ENCODE assay signal across 10 cellular contexts in the genomic region with DNA sequence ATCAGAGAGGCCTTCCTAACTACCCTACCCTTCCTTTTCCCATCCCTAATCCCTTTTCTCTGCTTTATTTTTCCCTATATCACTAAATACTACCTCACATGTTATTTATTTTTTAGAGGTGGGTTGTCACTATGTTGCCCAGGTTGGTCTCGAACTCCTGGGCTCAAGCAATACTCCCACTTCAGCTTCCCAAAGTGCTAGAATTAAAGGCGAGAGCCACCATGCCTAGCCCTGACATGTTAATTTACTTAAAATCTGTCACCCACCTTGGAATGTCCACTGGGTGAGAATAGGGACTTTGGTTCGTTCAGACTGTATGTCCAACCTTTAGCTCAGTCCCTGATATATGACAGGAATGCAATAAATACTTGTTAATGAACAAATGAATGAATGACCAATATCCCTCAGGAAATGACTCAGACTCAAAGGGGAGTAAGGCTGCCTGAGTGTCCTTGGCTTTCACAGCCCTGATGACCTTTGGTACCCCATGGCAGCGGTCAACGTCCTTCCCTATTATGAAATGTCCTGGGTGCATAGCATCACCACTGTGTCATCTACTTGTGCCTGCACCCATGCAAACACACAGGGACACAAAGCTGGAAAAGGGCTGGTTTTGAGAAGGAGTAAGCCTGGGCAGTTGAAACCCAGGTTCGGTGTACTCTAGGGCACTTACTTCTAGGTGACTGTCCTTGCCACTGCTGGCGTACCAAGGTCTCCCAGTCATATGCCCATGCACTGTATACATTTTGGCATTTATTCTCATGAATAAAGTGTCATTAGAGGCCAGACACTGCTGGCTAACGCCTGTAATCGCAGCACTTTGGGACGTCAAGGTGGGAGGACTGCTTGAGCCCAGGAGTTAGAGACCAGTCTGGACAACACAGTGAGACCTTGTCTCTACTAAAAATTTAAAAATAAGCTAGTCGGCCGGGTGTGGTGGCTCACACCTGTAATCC. TPM values are rescaled to one million over a fixed set of nuclear protein-coding genes. Genes with fewer than 3 reads are reported as not detected.
DNase-seq lines count a peak whose midpoint lies in the region; ATAC-seq and TF ChIP-seq lines count a peak whose summit lies in the region.
"Had no signal": no experiment of that assay in that cellular context is flagged by ENCODE, and none has a peak within 500 bp of the region (broad histone marks: within the 10 kb centered on the region; RNA-seq: fewer than 3 reads in every experiment).

No MANE protein-coding gene starts in this region.

- H3K27ac ChIP-seq in left ventricle myocardium inferior (replicated peaks) = peak overlapping the region; percentile 84

- H3K4me3 Mint-ChIP-seq in HFFc6 = peak overlapping the region; percentile 72
- H3K4me3 Mint-ChIP-seq in activated CD4-positive, alpha-beta memory T cell treated with anti-CD3 and anti-CD28 coated beads for 36 hours = no peak overlapping the region
- H3K4me3 Mint-ChIP-seq in stimulated activated naive B cell treated with anti-CD40 and anti-IgM and Interleukin-4, amounts not matched to agents 10 μg/mL and 1 μg/mL and 100 μg/mL, for 72 hours = peak overlapping the region in 1 of 2 donors; percentile 1

- peaks cover 6% of the 10 kb centered on the region for H3K27me3 Mint-ChIP-seq in HFFc6 (ENCODE audit: insufficient read depth)
- no peaks in the 10 kb centered on the region for H3K27me3 Mint-ChIP-seq in activated CD4-positive, alpha-beta memory T cell treated with anti-CD3 and anti-CD28 coated beads for 36 hours
- H3K27me3 Mint-ChIP-seq in stimulated activated naive B cell treated with anti-CD40 and anti-IgM and Interleukin-4, amounts not matched to agents 10 μg/mL and 1 μg/mL and 100 μg/mL, for 72 hours = no peaks in the 10 kb centered on the region

- H3K27ac Mint-ChIP-seq in HFFc6 = peak overlapping the region; percentile 94
- peak overlapping the region; percentile 65 for H3K27ac Mint-ChIP-seq in activated CD4-positive, alpha-beta memory T cell treated with anti-CD3 and anti-CD28 coated beads for 36 hours
- H3K27ac Mint-ChIP-seq in stimulated activated naive B cell treated with anti-CD40 and anti-IgM and Interleukin-4, amounts not matched to agents 10 μg/mL and 1 μg/mL and 100 μg/mL, for 72 hours = peak overlapping the region; percentile 83

- H3K9me3 ChIP-seq in left ventricle myocardium inferior (replicated peaks) = no peaks in the 10 kb centered on the region

- peaks cover 17% of the 10 kb centered on the region for H3K36me3 ChIP-seq in left ventricle myocardium inferior

- ATAC-seq in stimulated activated naive B cell treated with anti-CD40 and anti-IgM and Interleukin-4, amounts not matched to agents 10 μg/mL and 1 μg/mL and 100 μg/mL, for 72 hours (replicated peaks) = no peak
- ATAC-seq in HG03108 (IDR thresholded peaks at IDR 0.05; ENCODE audit: unreplicated experiment) = no peak
- no peak for ATAC-seq in GM18519 (IDR thresholded peaks at IDR 0.05; ENCODE audit: low FRiP score, unreplicated experiment)

- no peaks in the 10 kb centered on the region for H3K9me3 Mint-ChIP-seq in HFFc6
- no peaks in the 10 kb centered on the region for H3K9me3 Mint-ChIP-seq in activated CD4-positive, alpha-beta memory T cell treated with anti-CD3 and anti-CD28 coated beads for 36 hours
- no peaks in the 10 kb centered on the region for H3K9me3 Mint-ChIP-seq in stimulated activated naive B cell treated with anti-CD40 and anti-IgM and Interleukin-4, amounts not matched to agents 10 μg/mL and 1 μg/mL and 100 μg/mL, for 72 hours

- H3K4me3 ChIP-seq in left ventricle myocardium inferior = no peak overlapping the region
- H3K4me3 ChIP-seq: skin epidermis had no signal

- CTCF ChIA-PET in activated CD4-positive, alpha-beta memory T cell treated with anti-CD3 and anti-CD28 coated beads for 36 hours (lab: Charles Lee) = interaction anchor here (0.7 to 1.4 kb wide), 4 partner anchors 16 to 62 kb away, joined by 3 to 5 read pairs (median 4); no protein-coding TSS in a partner anchor

- H3K4me1 Mint-ChIP-seq in HFFc6 (ENCODE audit: low read depth) = peaks cover 79% of the 10 kb centered on the region
- peaks cover 76% of the 10 kb centered on the region for H3K4me1 Mint-ChIP-seq in activated CD4-positive, alpha-beta memory T cell treated with anti-CD3 and anti-CD28 coated beads for 36 hours (ENCODE audit: low read depth)
- peaks cover 60 to 88% of the 10 kb centered on the region in 2 donors for H3K4me1 Mint-ChIP-seq in stimulated activated naive B cell treated with anti-CD40 and anti-IgM and Interleukin-4, amounts not matched to agents 10 μg/mL and 1 μg/mL and 100 μg/mL, for 72 hours

- TF ChIP-seq CTCF in HFFc6 (IDR thresholded peaks at IDR 0.05) = no peak
- TF ChIP-seq CTCF in left ventricle myocardium inferior (IDR thresholded peaks at IDR 0.05; ENCODE audit: borderline replicate concordance) = no peak

- H3K27me3 ChIP-seq in left ventricle myocardium inferior (ENCODE audit: low read depth) = no peaks in the 10 kb centered on the region

- H3K36me3 Mint-ChIP-seq in HFFc6 (ENCODE audit: low read depth) = peaks cover 60% of the 10 kb centered on the region
- peaks cover 44% of the 10 kb centered on the region for H3K36me3 Mint-ChIP-seq in activated CD4-positive, alpha-beta memory T cell treated with anti-CD3 and anti-CD28 coated beads for 36 hours
- peaks cover 46 to 61% of the 10 kb centered on the region in 2 donors for H3K36me3 Mint-ChIP-seq in stimulated activated naive B cell treated with anti-CD40 and anti-IgM and Interleukin-4, amounts not matched to agents 10 μg/mL and 1 μg/mL and 100 μg/mL, for 72 hours

- peak; percentile 83 for DNase-seq in HFFc6
- no peak for DNase-seq in activated CD4-positive, alpha-beta memory T cell treated with anti-CD3 and anti-CD28 coated beads for 36 hours
- no peak for DNase-seq in left ventricle myocardium inferior
- no peak for DNase-seq in stimulated activated naive B cell treated with anti-CD40 and anti-IgM and Interleukin-4, amounts not matched to agents 10 μg/mL and 1 μg/mL and 100 μg/mL, for 72 hours
- DNase-seq in Kasumi-1 (lab: John Stamatoyannopoulos, UW) = no peak
- DNase-seq in NCI-H187 (lab: John Stamatoyannopoulos, UW) = no peak
- DNase-seq: caudate nucleus had no signal

- H3K4me1 ChIP-seq in left ventricle myocardium inferior = peaks cover 100% of the 10 kb centered on the region

- intact Hi-C loops in activated CD4-positive, alpha-beta memory T cell treated with anti-CD3 and anti-CD28 coated beads for 36 hours (cut with micrococcal nuclease) = no loop called here
- intact Hi-C loops in left ventricle myocardium inferior (cut with micrococcal nuclease) = no loop called here

- POLR2A ChIA-PET in activated CD4-positive, alpha-beta memory T cell treated with anti-CD3 and anti-CD28 coated beads for 36 hours (lab: Charles Lee) = interaction anchor here (1.2 to 1.6 kb wide), 2 partner anchors 21 to 26 kb away, joined by 3 to 4 read pairs; no protein-coding TSS in a partner anchor

RNA-seq across cellular contexts. Expression of a gene that starts 26.5 kb away (rescaled TPM):
- total RNA-seq in HFFc6 (2021; fragmentation: NEBNext Ultra II Directional; extraction: Animal tissue kit (Norgen Biotek cat#: 25700)) = 100 to 1,000 TPM; 111 to 122 (median 117) TPM
- total RNA-seq in activated CD4-positive, alpha-beta memory T cell treated with anti-CD3 and anti-CD28 coated beads for 36 hours = 100 to 1,000 TPM; 126 to 129 TPM
- total RNA-seq in left ventricle myocardium inferior = 53.2 TPM

RNA-seq across cellular contexts. Expression of a gene that starts 43.0 kb away (rescaled TPM):
- 100 to 1,000 TPM in 4 of 6 experiments, 10 to 100 TPM in 2; 51.0 to 117 (median 107) TPM for total RNA-seq in HFFc6 (2021; fragmentation: NEBNext Ultra II Directional; extraction: Animal tissue kit (Norgen Biotek cat#: 25700))
- total RNA-seq in activated CD4-positive, alpha-beta memory T cell treated with anti-CD3 and anti-CD28 coated beads for 36 hours = 100 to 1,000 TPM; 149 TPM
- total RNA-seq in left ventricle myocardium inferior = 0.71 TPM

RNA-seq across cellular contexts. Expression of a gene that starts 58.4 kb away (rescaled TPM):
- total RNA-seq in HFFc6 (2021; fragmentation: NEBNext Ultra II Directional; extraction: Animal tissue kit (Norgen Biotek cat#: 25700)) = not detected
- total RNA-seq in activated CD4-positive, alpha-beta memory T cell treated with anti-CD3 and anti-CD28 coated beads for 36 hours = not detected
- 7.6 TPM for total RNA-seq in left ventricle myocardium inferior

Comparison
In these comparisons a context has a peak if more than half of its experiments do, and no peak if none do; other contexts are left out.
1. RNA of a gene that starts 43.0 kb away (total RNA-seq): 149 TPM in activated CD4-positive, alpha-beta memory T cell treated with anti-CD3 and anti-CD28 coated beads for 36 hours and 51.0 to 117 TPM in HFFc6; 0.71 TPM in left ventricle myocardium inferior (single experiment); every median in the first group is over 10 times any median in the second.
2. Peak in every context shown above with its lines, with median percentiles within 50 percentile points of each other: H3K27ac Mint-ChIP-seq.